Comparison of ENCODE assay signal across 8 cellular contexts in genomic region chr20:36098364-36098763, GRCh38. TPM values are rescaled to one million over a fixed set of nuclear protein-coding genes. Genes with fewer than 3 reads are reported as not detected.
A peak's percentile ranks its signal among the peaks of the same experiment; 100 is the strongest.
DNase-seq lines count a peak whose midpoint lies in the region; ATAC-seq and TF ChIP-seq lines count a peak whose summit lies in the region.

No MANE protein-coding gene starts in this region.

- no peak for ATAC-seq in HG03439 (IDR thresholded peaks at IDR 0.05; ENCODE audit: unreplicated experiment)

- no peak for TF ChIP-seq CTCF in GM12864 (IDR thresholded peaks at IDR 0.05; ENCODE audit: low read depth, low read length, missing control alignments)
- TF ChIP-seq CTCF in cardiac fibroblast (IDR thresholded peaks at IDR 0.05; ENCODE audit: low read depth, low read length) = no peak

- peak; percentile 70 for DNase-seq in GM12864 (ENCODE audit: low read depth)
- peak; percentile 86 for DNase-seq in Jurkat, Clone E6-1 (ENCODE audit: low read depth, low spot score)
- DNase-seq in cardiac fibroblast (ENCODE audit: low read depth in 2 of 2) = peak; percentile 83 to 89
- peak; percentile 75 for DNase-seq in mucosa of gallbladder (ENCODE audit: low spot score)
- DNase-seq in T-helper 2 cell = no peak
- DNase-seq in stimulated activated CD4-positive, alpha-beta T cell treated with anti-CD3 and anti-CD28 coated beads, Interleukin-2, amount 100 ng/mL, for 48 hours = no peak
- no peak for DNase-seq in T-helper 9 cell

- H3K4me3 ChIP-seq in GM12864 (ENCODE audit: low read depth, low read length) (no peak overlapping the region), cardiac fibroblast (replicated peaks in 1 of 2; ENCODE audit: low read depth in 2 of 2, low read length in 2 of 2) (no peak overlapping the region)
- no peak overlapping the region for H3K4me3 ChIP-seq in Jurkat, Clone E6-1 (ENCODE audit: low read length)

RNA-seq across cellular contexts. Expression of gene EPB41L1, which starts 56.2 kb away (rescaled TPM):
- polyA plus RNA-seq in Jurkat, Clone E6-1 (2012; ENCODE audit: insufficient read depth, insufficient read length) = 8.1 TPM
- total RNA-seq in mucosa of gallbladder = 136 TPM

Comparison
In these comparisons a context has a peak if more than half of its experiments do, and no peak if none do; other contexts are left out.
1. DNase-seq: peak in GM12864 (single experiment), Jurkat, Clone E6-1 (single experiment), cardiac fibroblast (2 of 2) and mucosa of gallbladder (single experiment); none in T-helper 2 cell (0 of 5), stimulated activated CD4-positive, alpha-beta T cell treated with anti-CD3 and anti-CD28 coated beads, Interleukin-2, amount 100 ng/mL, for 48 hours (0 of 2) and T-helper 9 cell (single experiment).